ENCODE assay signal across 35 cellular contexts in genomic region chr7:20816389-20816959, GRCh38. TPM values are rescaled to one million over a fixed set of nuclear protein-coding genes. Genes with fewer than 3 reads are reported as not detected.
"Had no signal": no experiment of that assay in that cellular context is flagged by ENCODE, and none has a peak within 500 bp of the region (broad histone marks: within the 10 kb centered on the region; RNA-seq: fewer than 3 reads in every experiment).

No MANE protein-coding gene starts in this region.

- DNase-seq: activated CD4-positive, alpha-beta T cell treated with anti-CD3 and anti-CD28 coated beads for 48 hours; activated CD4-positive, alpha-beta T cell treated with anti-CD3 and anti-CD28 coated beads, Interleukin-2, amount 50 U/mL, for 48 hours; activated CD8-positive, alpha-beta memory T cell treated with anti-CD3 and anti-CD28 coated beads for 24 hours; activated effector memory CD4-positive, alpha-beta T cell treated with Interleukin-2 at 50 U/mL for 16 hours; activated naive CD4-positive, alpha-beta T cell treated with Interleukin-2 at 50 U/mL for 16 hours; anterior cingulate cortex; body of pancreas; foreskin fibroblast; heart left ventricle; hypothalamus; kidney glomerular epithelial cell; lower lobe of right lung; mesendoderm; natural killer cell; posterior cingulate gyrus; stimulated activated CD4-positive, alpha-beta T cell treated with anti-CD3 and anti-CD28 coated beads, Interleukin-4, amount 100 ng/mL, for 4 hours; stimulated activated CD8-positive, alpha-beta memory T cell treated with anti-CD3 and anti-CD28 coated beads, Interleukin-4, amount 100 ng/mL, for 48 hours; stimulated activated naive CD8-positive, alpha-beta T cell treated with anti-CD3 and anti-CD28 coated beads, Interleukin-15, amount 100 ng/mL, for 72 hours; substantia nigra; uterus had no signal

- H3K36me3 ChIP-seq: heart left ventricle, lower lobe of right lung, uterus had no signal

- H3K27me3 ChIP-seq: body of pancreas, uterus had no signal

- H3K4me3 ChIP-seq: body of pancreas, heart left ventricle, lower lobe of right lung, skin epidermis, uterus had no signal

- H3K27ac ChIP-seq: body of pancreas, heart left ventricle, lower lobe of right lung, skin epidermis, uterus, VCaP had no signal

- FAIRE-seq: endothelial cell of umbilical vein, TTC549 had no signal

- H3K9me3 ChIP-seq: body of pancreas, heart left ventricle, lower lobe of right lung, uterus had no signal

- H3K4me1 ChIP-seq: body of pancreas, heart left ventricle, lower lobe of right lung, uterus had no signal

- ATAC-seq: activated CD4-positive, CD25-positive, alpha-beta regulatory T cell treated with anti-CD3 and anti-CD28 coated beads, Interleukin-2, amount 50 U/mL, for 24 hours; body of pancreas; heart left ventricle; left lobe of liver; lower lobe of right lung; natural killer cell; sciatic nerve; stimulated activated memory B cell treated with anti-CD40 and anti-IgM and Interleukin-4, amounts not matched to agents 10 μg/mL and 1 μg/mL and 100 μg/mL, for 72 hours; stimulated activated naive CD8-positive, alpha-beta T cell treated with anti-CD3 and anti-CD28 coated beads, Interleukin-15, amount 100 ng/mL, for 72 hours had no signal

RNA-seq across cellular contexts. Expression of gene SP8, which starts 29.8 kb away (rescaled TPM):
- total RNA-seq: body of pancreas, cardiac septum, chondrocyte, fibroblast of lung, heart left ventricle, left lobe of liver, lower lobe of right lung, mononuclear cell, natural killer cell, omental fat pad, sciatic nerve, uterus had no signal
- polyA plus RNA-seq: adipose tissue, esophagus, fibroblast of lung, heart left ventricle had no signal
